ENCODE assay signal across 12 cellular contexts in the genomic region with DNA sequence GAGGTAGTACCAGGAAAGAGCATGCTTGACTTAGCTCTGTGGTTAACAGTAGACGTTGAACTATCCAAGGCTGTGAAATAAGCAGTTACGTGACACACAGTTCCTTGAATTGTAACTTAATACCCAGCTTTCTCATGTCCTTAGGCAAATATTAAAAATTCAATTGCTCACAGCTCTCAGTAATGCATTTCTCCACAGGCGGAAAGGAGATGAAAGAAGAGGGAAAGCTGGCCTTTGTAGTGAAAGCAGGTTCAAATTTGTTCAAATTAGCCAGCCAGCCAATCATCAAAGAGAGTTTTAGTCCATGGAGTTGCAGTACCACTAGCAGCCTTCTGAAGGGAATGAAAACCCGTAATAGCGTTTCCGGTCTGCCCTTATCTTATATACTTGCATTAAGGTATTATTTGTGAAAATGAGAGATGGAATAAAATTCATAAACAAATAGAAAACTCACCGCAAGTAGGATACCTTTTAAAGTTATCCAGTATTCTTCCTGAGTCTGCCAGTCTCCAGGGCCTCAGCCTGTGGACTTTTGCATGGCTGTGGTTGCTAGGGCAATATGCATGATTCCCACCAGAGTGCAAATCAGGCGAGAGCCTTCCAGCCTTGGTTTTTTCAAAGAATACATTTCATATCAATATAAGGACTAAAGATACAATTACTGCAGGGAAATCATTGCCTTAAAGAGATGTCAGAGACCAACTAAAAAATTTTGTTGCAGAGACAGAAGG.
DNase-seq lines count a peak whose midpoint lies in the region; ATAC-seq and TF ChIP-seq lines count a peak whose summit lies in the region.
"Had no signal": no experiment of that assay in that cellular context is flagged by ENCODE, and none has a peak within 500 bp of the region (broad histone marks: within the 10 kb centered on the region; RNA-seq: fewer than 3 reads in every experiment).

No MANE protein-coding gene starts in this region.

- intact Hi-C loops in Calu3 (cut with micrococcal nuclease; ENCODE audit: unreplicated experiment) (loop anchor here (1.0 to 5.0 kb wide), 4 partner anchors 90 to 302 kb away; no protein-coding TSS in a partner anchor), Panc1 (cut with micrococcal nuclease; ENCODE audit: unreplicated experiment) (no loop called here), left cardiac atrium (cut with DNase I) (no loop called here)

- no peaks in the 10 kb centered on the region for H3K9me3 Mint-ChIP-seq in Calu3 (ENCODE audit: low read depth, unreplicated experiment)
- no peaks in the 10 kb centered on the region for H3K9me3 Mint-ChIP-seq in neural progenitor cell

- BruUV-seq in Calu3 (replicated peaks; lab: Mats Ljungman, UMichigan), result no TSS peak
- no TSS peak for BruUV-seq in Panc1 (replicated peaks; lab: Mats Ljungman, UMichigan)

- peak overlapping the region; percentile 75 for H2AFZ ChIP-seq in neural progenitor cell (replicated peaks)

- in situ Hi-C loops in Panc1 (cut with HindIII; ENCODE audit: low pct_unique_long_range_greater_than_20kb, low sequenced_read_pairs), result no loop called here

- H3K4me1 Mint-ChIP-seq in Calu3 (ENCODE audit: low read depth, unreplicated experiment) (peaks cover 29% of the 10 kb centered on the region), neural progenitor cell (peaks cover 19% of the 10 kb centered on the region)

- H4K20me1 ChIP-seq in neural progenitor cell (ENCODE audit: low read depth), result no peaks in the 10 kb centered on the region

- no peak overlapping the region for H3K9ac ChIP-seq in neural progenitor cell
- H3K9ac ChIP-seq: KMS-11 had no signal

- H3K4me3 Mint-ChIP-seq in Calu3 (ENCODE audit: low read depth, unreplicated experiment) (peak overlapping the region; percentile 45), neural progenitor cell (no peak overlapping the region)
- H3K4me3 Mint-ChIP-seq: CD4-positive, alpha-beta T cell had no signal

- DNase-seq in Calu3 (peak; percentile 69), Panc1 (ENCODE audit: low read depth, low spot score) (peak; percentile 74), epithelial cell of prostate (ENCODE audit: low read depth, low spot score) (peak; percentile 97), neural progenitor cell (ENCODE audit: low spot score) (no peak), left cardiac atrium (no peak), GM19240 (ENCODE audit: insufficient read length, low spot score) (no peak), cerebellar cortex (ENCODE audit: low spot score) (no peak)
- DNase-seq: amygdala; CD4-positive, alpha-beta T cell had no signal

- H3K79me2 ChIP-seq in neural progenitor cell (ENCODE audit: low read depth), result no peaks in the 10 kb centered on the region

- no peaks in the 10 kb centered on the region for H3K36me3 ChIP-seq in Panc1 (ENCODE audit: control insufficient read depth, insufficient read depth, low read length)
- H3K36me3 ChIP-seq in neural progenitor cell, result no peaks in the 10 kb centered on the region
- H3K36me3 ChIP-seq: neutrophil had no signal

- H3K27me3 Mint-ChIP-seq in Calu3 (ENCODE audit: unreplicated experiment) (no peaks in the 10 kb centered on the region), neural progenitor cell (ENCODE audit: insufficient read depth, low read depth) (no peaks in the 10 kb centered on the region)
- H3K27me3 Mint-ChIP-seq: CD4-positive, alpha-beta T cell had no signal

- H3K4me3 ChIP-seq in Panc1 (ENCODE audit: low read depth in 2 of 2, low read length in 2 of 2) (peak overlapping the region in 1 of 2 experiments; percentile 9; a peak in 1 of 4 replicates), neural progenitor cell (no peak overlapping the region)

- H3K27me3 ChIP-seq in Panc1 (ENCODE audit: control insufficient read depth, insufficient read depth, low read length) (no peaks in the 10 kb centered on the region), neural progenitor cell (no peaks in the 10 kb centered on the region)
- H3K27me3 ChIP-seq: neutrophil had no signal

- H3K4me1 ChIP-seq in Panc1 (ENCODE audit: control insufficient read depth, insufficient read depth, low read length) (no peaks in the 10 kb centered on the region), neural progenitor cell (no peaks in the 10 kb centered on the region)

- H3K27ac ChIP-seq in Panc1 (ENCODE audit: low read length), result 0 out of 2 replicates have a peak overlapping the region, but pooled peaks have one; percentile 3
- H3K27ac ChIP-seq in epithelial cell of prostate, result peak overlapping the region; percentile 59
- no peak overlapping the region for H3K27ac ChIP-seq in neural progenitor cell
- H3K27ac ChIP-seq: KMS-11, neutrophil had no signal

- no peak overlapping the region for H3K4me2 ChIP-seq in neural progenitor cell
- H3K4me2 ChIP-seq: KMS-11 had no signal

- H3K36me3 Mint-ChIP-seq in Calu3 (ENCODE audit: insufficient read depth, unreplicated experiment) (peaks cover 6% of the 10 kb centered on the region), neural progenitor cell (no peaks in the 10 kb centered on the region)

- ATAC-seq in Panc1, result peak; percentile 81
- no peak for ATAC-seq in left cardiac atrium
- no peak for ATAC-seq in HG02759 (IDR thresholded peaks at IDR 0.05; ENCODE audit: unreplicated experiment)

- POLR2A ChIA-PET in Panc1 (lab: Charles Lee), result no interaction called here

- CTCF ChIA-PET in Calu3 (lab: Charles Lee), result interaction anchor here (0.6 to 2.4 kb wide), 9 partner anchors 10 to 864 kb away, joined by 3 to 10 read pairs (median 4); no protein-coding TSS in a partner anchor
- CTCF ChIA-PET in Panc1 (lab: Charles Lee), result interaction anchor here (0.6 kb wide), 1 partner anchor 541 kb away, joined by 12 read pairs; no protein-coding TSS in a partner anchor

- TF ChIP-seq CTCF in Calu3 (IDR thresholded peaks at IDR 0.05; ENCODE audit: unreplicated experiment) (no peak), Panc1 (IDR thresholded peaks at IDR 0.05) (peak; percentile 12; the same call in 1 of the 2 replicates), neural progenitor cell (IDR thresholded peaks at IDR 0.05) (no peak)

- H3K27ac Mint-ChIP-seq in Calu3 (ENCODE audit: unreplicated experiment) (peak overlapping the region; percentile 95), neural progenitor cell (peak overlapping the region; percentile 62)
- H3K27ac Mint-ChIP-seq: CD4-positive, alpha-beta T cell had no signal

- H3K9me3 ChIP-seq in Panc1 (ENCODE audit: control insufficient read depth, insufficient read depth, low read depth, low read length) (no peaks in the 10 kb centered on the region), neural progenitor cell (ENCODE audit: low read depth) (no peaks in the 10 kb centered on the region)
- H3K9me3 ChIP-seq: neutrophil had no signal

- no peaks in the 10 kb centered on the region for H3F3A ChIP-seq in neural progenitor cell (ENCODE audit: low read depth)

Comparison
In these comparisons a context has a peak if more than half of its experiments do, and no peak if none do; other contexts are left out.
1. DNase-seq: peak in Calu3 (single experiment), Panc1 (single experiment) and epithelial cell of prostate (single experiment); none in neural progenitor cell (single experiment), left cardiac atrium (single experiment), GM19240 (single experiment) and cerebellar cortex (single experiment).